11 cellular contexts compared by ENCODE assay signal in the genomic region with DNA sequence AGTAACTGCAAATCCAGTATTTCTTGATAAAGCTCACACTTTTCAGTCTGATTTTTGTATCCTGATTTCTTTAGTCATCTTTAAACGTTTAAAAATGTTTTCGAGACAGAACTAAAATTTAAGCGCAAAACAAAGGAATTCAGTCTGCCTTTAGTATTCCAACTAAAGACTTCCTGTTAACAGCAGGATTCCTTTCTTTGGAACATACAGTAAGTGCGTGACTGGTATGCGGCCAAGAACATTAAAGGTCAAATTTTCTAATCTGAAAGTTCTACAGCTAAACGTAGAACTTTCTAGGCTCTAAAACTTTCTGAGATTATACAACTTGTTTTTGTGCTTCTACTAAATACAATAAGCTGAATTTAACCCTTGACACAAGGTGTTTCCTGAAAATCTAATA. TPM values are rescaled to one million over a fixed set of nuclear protein-coding genes. Genes with fewer than 3 reads are reported as not detected.
DNase-seq lines count a peak whose midpoint lies in the region; ATAC-seq and TF ChIP-seq lines count a peak whose summit lies in the region.
"Had no signal": no experiment of that assay in that cellular context is flagged by ENCODE, and none has a peak within 500 bp of the region (broad histone marks: within the 10 kb centered on the region; RNA-seq: fewer than 3 reads in every experiment).

No MANE protein-coding gene starts in this region.

- peak; percentile 24 for DNase-seq in AG20443 (ENCODE audit: low spot score)
- DNase-seq in amniotic epithelial cell (ENCODE audit: low read depth): peak; percentile 71
- DNase-seq in osteoblast (ENCODE audit: insufficient read length, low spot score, missing footprints): no peak
- DNase-seq in NCI-H2029 (lab: John Stamatoyannopoulos, UW): no peak
- no peak for DNase-seq in NOMO-1 (lab: John Stamatoyannopoulos, UW; ENCODE audit: unreplicated experiment in 2 of 2)
- no peak for DNase-seq in NCI-H748 (lab: John Stamatoyannopoulos, UW; ENCODE audit: unreplicated experiment)
- DNase-seq: activated naive CD4-positive, alpha-beta T cell treated with anti-CD3 and anti-CD28 coated beads, Interleukin-2, amount 50 U/mL, for 16 hours; stimulated activated CD4-positive, alpha-beta T cell treated with anti-CD3 and anti-CD28 coated beads, Interleukin-2, amount 100 ng/mL, for 24 hours had no signal

- no peak for ATAC-seq in gastroesophageal sphincter
- ATAC-seq in HG02763 (IDR thresholded peaks at IDR 0.05; ENCODE audit: unreplicated experiment): no peak

- peaks cover 11% of the 10 kb centered on the region for H4K20me1 ChIP-seq in osteoblast (ENCODE audit: insufficient read depth, low read length)

- H3K27me3 ChIP-seq in gastroesophageal sphincter: no peaks in the 10 kb centered on the region
- no peaks in the 10 kb centered on the region for H3K27me3 ChIP-seq in osteoblast (ENCODE audit: insufficient read depth, low read length)

- peaks cover 83% of the 10 kb centered on the region for H3K79me2 ChIP-seq in osteoblast (ENCODE audit: insufficient read depth, low read length)

- TF ChIP-seq POLR2A in gastroesophageal sphincter (IDR thresholded peaks at IDR 0.05): no peak

- H3K9me3 ChIP-seq in gastroesophageal sphincter: no peaks in the 10 kb centered on the region
- no peaks in the 10 kb centered on the region for H3K9me3 ChIP-seq in osteoblast (ENCODE audit: low read depth, low read length)

- peaks cover 3 to 10% of the 10 kb centered on the region in 2 donors for H3K36me3 ChIP-seq in gastroesophageal sphincter
- H3K36me3 ChIP-seq in osteoblast (ENCODE audit: insufficient read depth, low read length): peaks cover 22% of the 10 kb centered on the region

- H3K4me1 ChIP-seq in gastroesophageal sphincter (peaks cover 10 to 72% (median 20%) of the 10 kb centered on the region in 3 donors), osteoblast (ENCODE audit: insufficient read depth, low read length) (no peaks in the 10 kb centered on the region)

- peak overlapping the region in 1 of 2 donors; percentile 21 for H3K4me3 ChIP-seq in gastroesophageal sphincter
- no peak overlapping the region for H3K4me3 ChIP-seq in osteoblast (ENCODE audit: insufficient read depth, low read length)

- H3K4me2 ChIP-seq in osteoblast (ENCODE audit: insufficient read depth, low read length): peak overlapping the region; percentile 13

- TF ChIP-seq CTCF in gastroesophageal sphincter (IDR thresholded peaks at IDR 0.05): no peak
- TF ChIP-seq CTCF in osteoblast (IDR thresholded peaks at IDR 0.05; ENCODE audit: extremely low read depth, low read depth, low read length): no peak

- TF ChIP-seq EP300 in gastroesophageal sphincter (IDR thresholded peaks at IDR 0.05): no peak

- H3K27ac ChIP-seq in gastroesophageal sphincter: peak overlapping the region; percentile 39 to 71 (median 68)
- H3K27ac ChIP-seq in osteoblast (ENCODE audit: low read depth, low read length): peak overlapping the region; percentile 7
- H3K27ac ChIP-seq: C4-2B had no signal

- no peak overlapping the region for H2AFZ ChIP-seq in osteoblast (ENCODE audit: low read length)

- WGBS in gastroesophageal sphincter (ENCODE audit: low coverage in 1 of 2), 2 donors: 6 to 18% methylated on average over 6 of the region's 6 CpGs

RNA-seq across cellular contexts. Expression of a gene that starts 9.9 kb away (rescaled TPM):
- total RNA-seq in gastroesophageal sphincter (10 to 100 TPM; 34.8 to 48.7 (median 42.5) TPM), osteoblast (44.2 and 50.1 TPM in 2 replicates)

Comparison
In these comparisons a context has a peak if more than half of its experiments do, and no peak if none do; other contexts are left out.
1. DNase-seq: peak in AG20443 (single experiment) and amniotic epithelial cell (single experiment); none in osteoblast (single experiment), NCI-H2029 (single experiment), NOMO-1 (0 of 2) and NCI-H748 (single experiment).